In genomic region chr1:11285883-11286734, GRCh38 we compare ENCODE assay signal across 10 cellular contexts.
A peak's percentile ranks its signal among the peaks of the same experiment; 100 is the strongest.
DNase-seq lines count a peak whose midpoint lies in the region; ATAC-seq and TF ChIP-seq lines count a peak whose summit lies in the region.
"Had no signal": no experiment of that assay in that cellular context is flagged by ENCODE, and none has a peak within 500 bp of the region (broad histone marks: within the 10 kb centered on the region; RNA-seq: fewer than 3 reads in every experiment).

No MANE protein-coding gene starts in this region.

- no peaks in the 10 kb centered on the region for H3K9me3 ChIP-seq in RWPE2 (ENCODE audit: severe bottlenecking)

- no peaks in the 10 kb centered on the region for H3K27me3 ChIP-seq in RWPE2 (ENCODE audit: insufficient read depth, poor library complexity, severe bottlenecking)

- H3K27ac ChIP-seq in 22Rv1, result no peak overlapping the region
- H3K27ac ChIP-seq in RWPE2 (ENCODE audit: poor library complexity, severe bottlenecking), result no peak overlapping the region

- no peaks in the 10 kb centered on the region for H3K4me1 ChIP-seq in RWPE2 (ENCODE audit: insufficient read depth, poor library complexity, severe bottlenecking)

- no peak for ATAC-seq in RWPE2 (ENCODE audit: low read depth)
- no peak for ATAC-seq in GM21528 (IDR thresholded peaks at IDR 0.05; ENCODE audit: low FRiP score, unreplicated experiment)
- ATAC-seq in HG03342 (IDR thresholded peaks at IDR 0.05; ENCODE audit: unreplicated experiment), result no peak
- no peak for ATAC-seq in GM18861 (IDR thresholded peaks at IDR 0.05; ENCODE audit: unreplicated experiment)
- ATAC-seq: Panc1 had no signal

- peak; percentile 6 for DNase-seq in DMS79 (lab: John Stamatoyannopoulos, UW)
- no peak for DNase-seq in RWPE2 (ENCODE audit: low spot score)
- DNase-seq in fibroblast of pulmonary artery (ENCODE audit: low read depth), result peak; percentile 49
- DNase-seq in GDM1 (lab: John Stamatoyannopoulos, UW), result no peak
- DNase-seq: stimulated activated CD4-positive, alpha-beta T cell treated with anti-CD3 and anti-CD28 coated beads, Interleukin-2, amount 100 ng/mL, for 24 hours had no signal

- peaks cover 35% of the 10 kb centered on the region for H3K36me3 ChIP-seq in RWPE2 (ENCODE audit: low read depth)

- H3K4me3 ChIP-seq in RWPE2 (ENCODE audit: severe bottlenecking), result no peak overlapping the region
- H3K4me3 ChIP-seq in fibroblast of pulmonary artery (replicated peaks; ENCODE audit: low read depth, low read length), result no peak overlapping the region

- TF ChIP-seq CTCF in 22Rv1 (IDR thresholded peaks at IDR 0.05), result peak; percentile 53
- TF ChIP-seq CTCF in RWPE2 (IDR thresholded peaks at IDR 0.05; ENCODE audit: poor library complexity, severe bottlenecking), result peak; percentile 48
- TF ChIP-seq CTCF in fibroblast of pulmonary artery (IDR thresholded peaks at IDR 0.05; ENCODE audit: low read length, missing control alignments), result peak; percentile 32

Comparison
In these comparisons a context has a peak if more than half of its experiments do, and no peak if none do; other contexts are left out.
1. DNase-seq: peak in DMS79 (single experiment) and fibroblast of pulmonary artery (single experiment); none in RWPE2 (single experiment) and GDM1 (single experiment).
2. Peak in every context shown above with its lines, with median percentiles within 50 percentile points of each other: CTCF ChIP-seq.